1 cellular context compared by ENCODE assay signal in genomic region chr15:72341361-72341760, GRCh38.
TF ChIP-seq lines count a peak whose summit lies in the region.

No MANE protein-coding gene starts in this region.

TF ChIP-seq in HepG2, 621 proteins besides CTCF, POLR2A, EP300 and RAD21:
- TF ChIP-seq GATAD2A (CRISPR knock-in tag; IDR thresholded peaks at IDR 0.05) (no peak), BORCS8-MEF2B (CRISPR knock-in tag; IDR thresholded peaks at IDR 0.05) (no peak)
TF ChIP-seq in HepG2: peak in this region for 0.
